Comparison of ENCODE assay signal across 17 cellular contexts in the genomic region with DNA sequence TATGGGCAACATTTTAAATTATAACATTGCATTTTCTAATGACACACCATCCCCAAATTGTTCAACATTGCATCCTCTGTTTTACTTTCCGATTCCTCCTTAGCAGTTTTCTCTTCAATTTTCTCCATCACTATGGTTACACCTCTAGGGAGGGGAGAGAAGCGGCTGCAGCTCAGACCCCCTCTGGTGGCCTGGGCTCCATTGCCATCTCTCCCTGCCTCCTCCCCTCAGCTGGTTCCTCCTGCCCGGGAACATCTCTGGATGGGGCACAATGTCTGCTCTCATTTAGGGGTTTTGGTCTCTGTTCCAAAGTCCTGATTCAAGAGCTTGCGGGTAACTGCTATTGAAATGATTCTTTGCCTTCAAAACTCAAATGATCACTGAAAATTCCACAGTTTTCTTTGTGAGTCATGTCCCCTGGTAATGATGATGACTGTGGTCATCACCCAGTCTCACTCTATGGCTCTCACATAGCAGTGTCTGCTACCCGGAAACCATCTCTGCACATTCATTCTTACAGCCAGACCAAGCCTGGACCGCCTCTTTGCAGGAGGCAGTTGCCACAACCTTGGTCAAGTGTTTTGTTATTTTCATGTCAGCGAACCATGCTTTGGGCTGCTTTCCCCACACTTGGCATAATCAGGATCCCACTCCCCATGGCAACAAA.
DNase-seq lines count a peak whose midpoint lies in the region; ATAC-seq, FAIRE-seq and TF ChIP-seq lines count a peak whose summit lies in the region.
"Had no signal": no experiment of that assay in that cellular context is flagged by ENCODE, and none has a peak within 500 bp of the region (broad histone marks: within the 10 kb centered on the region; RNA-seq: fewer than 3 reads in every experiment).

No MANE protein-coding gene starts in this region.

- H4K8ac ChIP-seq in H9 (replicated peaks; ENCODE audit: insufficient read length, low read depth, low read length) (no peak overlapping the region), neuronal stem cell (ENCODE audit: low read depth, low read length) (no peak overlapping the region)

- ATAC-seq in HG02840 (IDR thresholded peaks at IDR 0.05; ENCODE audit: low FRiP score, unreplicated experiment) = no peak

- no peak overlapping the region for H3K4me3 ChIP-seq in astrocyte (ENCODE audit: insufficient read depth, low read depth, low read length)
- H3K4me3 ChIP-seq in neuronal stem cell (ENCODE audit: low read length in 2 of 2) = peak overlapping the region in 1 of 2 donors; percentile 32
- H3K4me3 ChIP-seq: esophagus squamous epithelium had no signal

- H3K4ac ChIP-seq in H9 (ENCODE audit: low read depth, low read length) = no peak overlapping the region
- no peak overlapping the region for H3K4ac ChIP-seq in neuronal stem cell (ENCODE audit: low read length)

- H3K9me3 Mint-ChIP-seq in H9 (no peaks in the 10 kb centered on the region), astrocyte (ENCODE audit: unreplicated experiment) (no peaks in the 10 kb centered on the region)
- H3K9me3 Mint-ChIP-seq: activated B cell treated with CpG ODN at 0.5 μM for 24 hours; activated naive CD8-positive, alpha-beta T cell treated with anti-CD3 and anti-CD28 coated beads, Interleukin-2, amount 10 ng/mL, durations not matched to agents 7 days and 5 days had no signal

- H2BK15ac ChIP-seq in H9 (ENCODE audit: low read depth, low read length) = no peak overlapping the region
- no peak overlapping the region for H2BK15ac ChIP-seq in neuronal stem cell (ENCODE audit: low read length)

- H2AFZ ChIP-seq in H9 (ENCODE audit: low read length) (no peak overlapping the region), astrocyte (ENCODE audit: low read depth, low read length) (no peak overlapping the region), neuronal stem cell (ENCODE audit: low read length) (no peak overlapping the region)

- H3K9ac ChIP-seq in H9 (ENCODE audit: extremely low read depth, insufficient read length, low read length) (no peak overlapping the region), astrocyte (ENCODE audit: low read length) (peak overlapping the region; percentile 71), neuronal stem cell (ENCODE audit: low read depth, low read length, poor library complexity) (no peak overlapping the region)

- H2BK120ac ChIP-seq in H9 (ENCODE audit: low read depth, low read length, poor library complexity, severe bottlenecking) (no peak overlapping the region), neuronal stem cell (ENCODE audit: low read depth, low read length) (no peak overlapping the region)

- H3K27me3 ChIP-seq in H9 (ENCODE audit: insufficient read depth, low read length) (no peaks in the 10 kb centered on the region), astrocyte (ENCODE audit: insufficient read depth, low read length) (no peaks in the 10 kb centered on the region), neuronal stem cell (ENCODE audit: control insufficient read depth in 3 of 3, insufficient read depth in 3 of 3, low read depth in 1 of 3, low read length in 3 of 3) (no peaks in the 10 kb centered on the region)
- H3K27me3 ChIP-seq: esophagus squamous epithelium, neutrophil had no signal

- H4K5ac ChIP-seq in H9 (ENCODE audit: insufficient read length, low read depth, low read length) = no peak overlapping the region

- no peak overlapping the region for H4K91ac ChIP-seq in H9 (ENCODE audit: insufficient read length, low read depth, low read length)
- H4K91ac ChIP-seq in neuronal stem cell (ENCODE audit: low read depth, low read length, poor library complexity) = no peak overlapping the region

- in situ Hi-C loops in G401 (cut with HindIII; ENCODE audit: low sequenced_read_pairs) = no loop called here

- no peaks in the 10 kb centered on the region for H3K9me3 ChIP-seq in H9 (ENCODE audit: control insufficient read depth, low read depth, low read length)
- no peaks in the 10 kb centered on the region for H3K9me3 ChIP-seq in astrocyte (ENCODE audit: insufficient read depth, low read depth, low read length)
- peaks cover 0 to 3% of the 10 kb centered on the region in 2 donors for H3K9me3 ChIP-seq in neuronal stem cell (replicated peaks in 1 of 2; ENCODE audit: control insufficient read depth in 2 of 2, insufficient read depth in 1 of 2, low read depth in 1 of 2, low read length in 2 of 2)
- H3K9me3 ChIP-seq: esophagus squamous epithelium, neutrophil had no signal

- no peak overlapping the region for H3K56ac ChIP-seq in H9 (ENCODE audit: insufficient read length, low read depth, low read length)

- no peak overlapping the region for H3T11ph ChIP-seq in H9 (ENCODE audit: low read length)

- H3K23ac ChIP-seq in H9 (ENCODE audit: insufficient read length, low read depth, low read length) (no peak overlapping the region), neuronal stem cell (ENCODE audit: low read depth, low read length, poor library complexity) (no peak overlapping the region)

- H2BK20ac ChIP-seq in H9 (ENCODE audit: low read depth, low read length, poor library complexity, severe bottlenecking) = no peak overlapping the region

- no peak overlapping the region for H3K4me2 ChIP-seq in H9 (ENCODE audit: insufficient read depth, insufficient read length, low read length)
- peak overlapping the region; percentile 66 for H3K4me2 ChIP-seq in astrocyte (ENCODE audit: low read length)
- H3K4me2 ChIP-seq in neuronal stem cell (ENCODE audit: insufficient read depth, low read length, poor library complexity, severe bottlenecking) = no peak overlapping the region

- H3K27me3 Mint-ChIP-seq in H9 (ENCODE audit: low read depth) (no peaks in the 10 kb centered on the region), astrocyte (ENCODE audit: low read depth, unreplicated experiment) (no peaks in the 10 kb centered on the region)
- H3K27me3 Mint-ChIP-seq: activated B cell treated with CpG ODN at 0.5 μM for 24 hours had no signal

- peaks cover 10 to 49% (median 25%) of the 10 kb centered on the region in 3 experiments; a peak in 6 of 7 replicates for H3K36me3 Mint-ChIP-seq in H9 (ENCODE audit: insufficient read depth in 1 of 3, low read depth in 3 of 3)
- peaks cover 30% of the 10 kb centered on the region for H3K36me3 Mint-ChIP-seq in astrocyte (ENCODE audit: low read depth, unreplicated experiment)
- H3K36me3 Mint-ChIP-seq: activated naive CD8-positive, alpha-beta T cell treated with anti-CD3 and anti-CD28 coated beads, Interleukin-2, amount 10 ng/mL, durations not matched to agents 7 days and 5 days had no signal

- H3K4me3 Mint-ChIP-seq in H9 (no peak overlapping the region), astrocyte (ENCODE audit: unreplicated experiment) (no peak overlapping the region)
- H3K4me3 Mint-ChIP-seq: activated B cell treated with CpG ODN at 0.5 μM for 24 hours; activated naive CD8-positive, alpha-beta T cell treated with anti-CD3 and anti-CD28 coated beads, Interleukin-2, amount 10 ng/mL, durations not matched to agents 7 days and 5 days had no signal

- H2AK5ac ChIP-seq in H9 (ENCODE audit: insufficient read length, low read length) (no peak overlapping the region), neuronal stem cell (ENCODE audit: low read depth, low read length) (no peak overlapping the region)

- H3K36me3 ChIP-seq in astrocyte (ENCODE audit: insufficient read depth, low read length) (peaks cover 37% of the 10 kb centered on the region), neuronal stem cell (replicated peaks in 1 of 2; ENCODE audit: control insufficient read depth in 2 of 2, insufficient read depth in 2 of 2, low read length in 2 of 2) (peaks cover 7 to 17% of the 10 kb centered on the region in 2 donors)
- H3K36me3 ChIP-seq: neutrophil had no signal

- H4K20me1 ChIP-seq in H9 (ENCODE audit: control insufficient read depth, insufficient read depth, insufficient read length) (no peaks in the 10 kb centered on the region), astrocyte (ENCODE audit: insufficient read depth, low read length) (no peaks in the 10 kb centered on the region)

- TF ChIP-seq CTCF in H9 (conservative IDR thresholded peaks at IDR 0.05) (peak; percentile 27; the same call in 1 of the 3 replicates), astrocyte (IDR thresholded peaks at IDR 0.05; ENCODE audit: insufficient read depth, low read depth, low read length) (no peak)

- no peak overlapping the region for H3K14ac ChIP-seq in H9 (ENCODE audit: insufficient read depth, low read length)
- H3K14ac ChIP-seq in neuronal stem cell (ENCODE audit: low read length) = no peak overlapping the region

- no peaks in the 10 kb centered on the region for H3K79me1 ChIP-seq in H9 (ENCODE audit: insufficient read depth, low read depth, low read length, poor library complexity, severe bottlenecking)
- H3K79me1 ChIP-seq in neuronal stem cell (ENCODE audit: low read depth, low read length) = no peaks in the 10 kb centered on the region

- FAIRE-seq in astrocyte (lab: Jason Lieb, UNC) = peak; percentile 99

- H3K27ac Mint-ChIP-seq in H9 = no peak overlapping the region
- H3K27ac Mint-ChIP-seq in astrocyte (ENCODE audit: unreplicated experiment) = peak overlapping the region; percentile 36
- H3K27ac Mint-ChIP-seq: activated B cell treated with CpG ODN at 0.5 μM for 24 hours; activated naive CD8-positive, alpha-beta T cell treated with anti-CD3 and anti-CD28 coated beads, Interleukin-2, amount 10 ng/mL, durations not matched to agents 7 days and 5 days had no signal

- no peaks in the 10 kb centered on the region for H3K4me1 ChIP-seq in H9 (ENCODE audit: insufficient read depth, low read length)
- peaks cover 54% of the 10 kb centered on the region for H3K4me1 ChIP-seq in astrocyte (ENCODE audit: insufficient read depth, low read length)
- peaks cover 0 to 11% of the 10 kb centered on the region in 2 donors for H3K4me1 ChIP-seq in neuronal stem cell (ENCODE audit: control insufficient read depth in 2 of 2, insufficient read depth in 1 of 2, low read depth in 1 of 2, low read length in 2 of 2)

- H3K79me2 ChIP-seq in H9 (ENCODE audit: insufficient read depth, low read length) = no peaks in the 10 kb centered on the region
- H3K79me2 ChIP-seq in astrocyte (ENCODE audit: insufficient read depth, low read length) = no peaks in the 10 kb centered on the region

- no peak overlapping the region for H2BK5ac ChIP-seq in H9 (ENCODE audit: insufficient read length, low read length)
- H2BK5ac ChIP-seq in neuronal stem cell (ENCODE audit: low read length) = no peak overlapping the region

- H3K27ac ChIP-seq in H9 (ENCODE audit: insufficient read length, low read depth, low read length) (no peak overlapping the region), astrocyte (ENCODE audit: low read depth, low read length) (peak overlapping the region; percentile 95), neuronal stem cell (replicated peaks; ENCODE audit: low read length) (no peak overlapping the region)
- H3K27ac ChIP-seq: esophagus squamous epithelium, neutrophil had no signal

- peaks cover 14 to 24% of the 10 kb centered on the region in 2 experiments for H3K4me1 Mint-ChIP-seq in H9
- H3K4me1 Mint-ChIP-seq in astrocyte (ENCODE audit: low read depth, unreplicated experiment) = peaks cover 55% of the 10 kb centered on the region
- H3K4me1 Mint-ChIP-seq: activated B cell treated with CpG ODN at 0.5 μM for 24 hours; activated naive CD8-positive, alpha-beta T cell treated with anti-CD3 and anti-CD28 coated beads, Interleukin-2, amount 10 ng/mL, durations not matched to agents 7 days and 5 days had no signal

- H3K23me2 ChIP-seq in H9 (ENCODE audit: insufficient read length, low read depth, low read length, poor library complexity, severe bottlenecking) = no peaks in the 10 kb centered on the region

- no peak overlapping the region for H2BK12ac ChIP-seq in H9 (ENCODE audit: insufficient read length, low read depth, low read length)
- H2BK12ac ChIP-seq in neuronal stem cell (ENCODE audit: low read length) = no peak overlapping the region

- WGBS in H9 (ENCODE audit: extremely low coverage, insufficient read length, low lambda C conversion rate) = no CpG with 5 or more reads among the region's 7 CpGs
- WGBS in neuronal stem cell (ENCODE audit: extremely low coverage in 2 of 2, insufficient read length in 2 of 2, insufficient replicate concordance in 1 of 2), 2 donors = no CpG with 5 or more reads among the region's 7 CpGs

- H3K18ac ChIP-seq in H9 (ENCODE audit: insufficient read length, low read depth, low read length) (no peak overlapping the region), neuronal stem cell (ENCODE audit: low read length) (no peak overlapping the region)

- peak; percentile 83 for DNase-seq in AG08395 (ENCODE audit: low spot score)
- DNase-seq in H9 = no peak
- peak; percentile 83 for DNase-seq in astrocyte (ENCODE audit: low read depth)
- DNase-seq in hepatic stellate cell (ENCODE audit: low spot score) = peak; percentile 78
- DNase-seq in G401 (ENCODE audit: low spot score) = no peak
- no peak for DNase-seq in stimulated activated naive CD4-positive, alpha-beta T cell treated with Interleukin-2 at 50 U/mL for 16 hours (lab: John Stamatoyannopoulos, UW)
- no peak for DNase-seq in neuronal stem cell (ENCODE audit: low spot score)
- DNase-seq: activated B cell treated with CpG ODN at 0.5 μM for 24 hours; activated naive CD8-positive, alpha-beta T cell treated with anti-CD3 and anti-CD28 coated beads, Interleukin-2, amount 10 ng/mL, durations not matched to agents 7 days and 5 days; AML-193; cortex of kidney; DMS53; esophagus squamous epithelium; NCI-H1048; NCI-H2171 treated with DMSO at 0.1 percent for 48 hours had no signal

Comparison
In these comparisons a context has a peak if more than half of its experiments do, and no peak if none do; other contexts are left out.
1. DNase-seq: peak in AG08395 (single experiment), astrocyte (single experiment) and hepatic stellate cell (single experiment); none in H9 (single experiment), G401 (single experiment), stimulated activated naive CD4-positive, alpha-beta T cell treated with Interleukin-2 at 50 U/mL for 16 hours (single experiment) and neuronal stem cell (single experiment).